ENCODE assay signal across 8 cellular contexts in the genomic region with DNA sequence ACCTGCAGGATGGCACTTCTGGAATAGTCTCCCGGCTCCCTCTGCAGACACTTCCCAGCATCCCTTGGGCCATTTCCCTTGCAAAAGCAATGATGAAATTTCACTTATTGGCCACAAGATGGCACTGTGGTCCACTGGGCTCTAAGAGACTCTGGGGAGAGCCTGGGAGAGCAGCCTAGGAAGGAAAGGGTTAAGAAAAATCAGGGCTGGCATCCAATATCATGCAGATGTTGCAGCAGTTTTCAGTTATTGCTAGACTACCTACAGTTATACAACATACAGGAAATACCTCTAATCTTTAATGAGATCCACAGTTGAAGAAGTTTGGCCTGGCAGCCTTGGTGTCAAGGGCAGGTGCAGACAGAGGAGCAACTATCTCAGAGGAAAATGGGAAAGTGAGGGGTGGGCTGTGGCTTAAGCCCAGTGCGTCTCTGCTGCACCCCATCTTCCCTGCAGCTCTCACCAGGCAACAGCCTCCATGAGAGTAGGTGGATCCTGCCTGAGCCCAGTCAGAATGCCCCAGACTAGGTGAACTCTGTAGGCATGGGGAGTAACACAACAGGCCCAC.
DNase-seq lines count a peak whose midpoint lies in the region; ATAC-seq and TF ChIP-seq lines count a peak whose summit lies in the region.

No MANE protein-coding gene starts in this region.

- H3K27ac ChIP-seq in CD4-positive, alpha-beta memory T cell (ENCODE audit: low read depth, low read length) = no peak overlapping the region
- no peak overlapping the region for H3K27ac ChIP-seq in WERI-Rb-1

- TF ChIP-seq CTCF in WERI-Rb-1 (IDR thresholded peaks at IDR 0.05; ENCODE audit: low read depth, low read length) = peak; percentile 69
- TF ChIP-seq CTCF in glutamatergic neuron (IDR thresholded peaks at IDR 0.05; ENCODE audit: partially characterized antibody, unreplicated experiment) = peak; percentile 87

- no peaks in the 10 kb centered on the region for H3K36me3 Mint-ChIP-seq in CD4-positive, alpha-beta memory T cell
- peaks cover 8% of the 10 kb centered on the region for H3K36me3 Mint-ChIP-seq in glutamatergic neuron (ENCODE audit: unreplicated experiment)

- POLR2A ChIA-PET in CD4-positive, alpha-beta memory T cell (lab: Charles Lee; ENCODE audit: partially characterized antibody) = interaction anchor here (1.1 kb wide), 1 partner anchor 28 kb away, joined by 4 read pairs; no protein-coding TSS in a partner anchor

- intact Hi-C loops in CD4-positive, alpha-beta memory T cell (cut with micrococcal nuclease) = loop anchor here (2.0 kb wide), 1 partner anchor 27 kb away; no protein-coding TSS in a partner anchor

- peaks cover 19 to 54% (median 42%) of the 10 kb centered on the region in 4 donors for H3K4me1 Mint-ChIP-seq in CD4-positive, alpha-beta memory T cell
- H3K4me1 Mint-ChIP-seq in glutamatergic neuron (ENCODE audit: low read depth, unreplicated experiment) = peaks cover 6% of the 10 kb centered on the region

- peak; percentile 89 for ATAC-seq in GM18519 (IDR thresholded peaks at IDR 0.05; ENCODE audit: low FRiP score, unreplicated experiment)
- ATAC-seq in HG02938 (IDR thresholded peaks at IDR 0.05; ENCODE audit: unreplicated experiment) = peak; percentile 83

- H3K27me3 Mint-ChIP-seq in CD4-positive, alpha-beta memory T cell = peaks cover 0 to 5% of the 10 kb centered on the region in 2 donors
- H3K27me3 Mint-ChIP-seq in glutamatergic neuron (ENCODE audit: unreplicated experiment) = no peaks in the 10 kb centered on the region

- CTCF ChIA-PET in CD4-positive, alpha-beta memory T cell (lab: Charles Lee; ENCODE audit: partially characterized antibody) = interaction anchor here (0.6 to 1.0 kb wide), 6 partner anchors 12 to 1021 kb away, joined by 3 to 4 read pairs (median 4); no protein-coding TSS in a partner anchor

- DNase-seq in CD4-positive, alpha-beta memory T cell = peak in 4 of 5 donors; percentile 35 to 59 (median 42)
- DNase-seq in NCI-H1694 (lab: John Stamatoyannopoulos, UW) (peak; percentile 17), WERI-Rb-1 (peak; percentile 57), glutamatergic neuron (peak; percentile 39), pulmonary artery endothelial cell (ENCODE audit: low read depth, low spot score) (peak; percentile 41), DMS79 treated with DMSO at 0.1 percent for 48 hours (lab: John Stamatoyannopoulos, UW) (no peak)

- no peaks in the 10 kb centered on the region for H3K9me3 ChIP-seq in CD4-positive, alpha-beta memory T cell (ENCODE audit: control insufficient read depth in 1 of 2, low read length in 2 of 2)
- no peaks in the 10 kb centered on the region for H3K9me3 ChIP-seq in WERI-Rb-1 (ENCODE audit: severe bottlenecking)

- H3K27ac Mint-ChIP-seq in CD4-positive, alpha-beta memory T cell = peak overlapping the region in 5 of 7 donors; percentile 17 to 67 (median 42)
- H3K27ac Mint-ChIP-seq in glutamatergic neuron (ENCODE audit: unreplicated experiment) = no peak overlapping the region

- H3K27me3 ChIP-seq in CD4-positive, alpha-beta memory T cell (ENCODE audit: insufficient read depth, low read length) = no peaks in the 10 kb centered on the region
- no peaks in the 10 kb centered on the region for H3K27me3 ChIP-seq in WERI-Rb-1 (ENCODE audit: insufficient read depth, low read depth, severe bottlenecking)

- H3K4me1 ChIP-seq in CD4-positive, alpha-beta memory T cell (ENCODE audit: insufficient read depth, low read length) = peaks cover 42% of the 10 kb centered on the region

- H3K36me3 ChIP-seq in CD4-positive, alpha-beta memory T cell (ENCODE audit: insufficient read depth, low read length) = no peaks in the 10 kb centered on the region
- H3K36me3 ChIP-seq in WERI-Rb-1 = no peaks in the 10 kb centered on the region

- H3K4me3 ChIP-seq in CD4-positive, alpha-beta memory T cell (ENCODE audit: low read length in 2 of 2) = no peak overlapping the region
- H3K4me3 ChIP-seq in WERI-Rb-1 (ENCODE audit: low read depth, low read length) = no peak overlapping the region

- H3K4me3 Mint-ChIP-seq in CD4-positive, alpha-beta memory T cell = peak overlapping the region in 3 of 8 donors; percentile 3 to 29 (median 14)
- no peak overlapping the region for H3K4me3 Mint-ChIP-seq in glutamatergic neuron (ENCODE audit: unreplicated experiment)

- peaks cover 0 to 2% (median 0%) of the 10 kb centered on the region in 8 donors for H3K9me3 Mint-ChIP-seq in CD4-positive, alpha-beta memory T cell
- H3K9me3 Mint-ChIP-seq in glutamatergic neuron (ENCODE audit: unreplicated experiment) = peaks cover 2% of the 10 kb centered on the region
